Comparison of ENCODE assay signal across 8 cellular contexts in the genomic region with DNA sequence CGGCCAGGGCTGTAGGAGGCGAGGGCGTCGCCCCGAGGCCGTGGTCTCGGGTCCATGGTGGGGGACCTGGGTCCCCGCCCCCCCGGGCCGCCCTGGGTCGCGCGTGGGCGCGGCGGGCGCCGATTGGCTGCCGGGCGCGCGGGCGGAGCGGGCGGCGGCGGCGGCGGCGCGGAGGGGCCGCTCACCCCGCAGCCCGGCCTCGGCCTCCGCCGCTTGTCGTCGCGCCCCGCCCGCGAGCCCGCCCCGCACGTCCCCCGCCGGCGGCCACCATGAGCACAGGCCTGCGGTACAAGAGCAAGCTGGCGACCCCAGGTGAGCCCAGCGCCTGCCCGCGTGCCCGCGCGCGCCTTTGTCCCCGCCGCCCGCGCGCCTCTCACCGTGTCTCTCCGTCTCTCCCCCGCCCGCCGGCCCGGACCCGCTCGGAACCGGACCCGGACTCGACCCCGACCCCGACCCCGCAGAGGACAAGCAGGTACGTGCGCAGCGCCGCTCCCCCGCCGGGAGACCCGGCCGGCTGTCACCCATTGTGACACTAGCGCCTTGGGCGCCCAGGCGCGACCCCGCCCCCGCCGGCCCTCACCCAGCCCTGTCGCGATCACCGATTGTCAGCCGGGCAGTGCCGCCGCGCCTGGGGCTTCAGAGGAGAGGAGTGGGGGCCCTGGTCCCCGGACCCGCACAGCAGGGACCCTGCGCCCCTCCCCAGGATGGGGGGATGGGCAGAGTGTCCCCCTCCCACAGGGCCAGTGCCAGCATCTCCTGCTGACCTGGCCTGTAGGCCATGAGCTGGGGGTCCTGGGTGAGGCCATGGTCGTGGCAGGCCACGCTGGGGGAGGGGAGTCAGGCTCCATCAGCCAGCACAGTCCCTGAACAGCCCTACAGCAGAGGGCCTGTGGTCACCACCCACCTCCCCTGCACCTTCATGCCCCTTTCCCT. TPM values are rescaled to one million over a fixed set of nuclear protein-coding genes. Genes with fewer than 3 reads are reported as not detected.
DNase-seq lines count a peak whose midpoint lies in the region; ATAC-seq and TF ChIP-seq lines count a peak whose summit lies in the region.

TSS of gene SEPTIN5 (plus strand) at position 184 of the 933 bp plus-strand sequence. CDS start at position 270, 86 bp downstream.

- H3K36me3 ChIP-seq in H7 (replicated peaks; ENCODE audit: control insufficient read depth, insufficient read depth, low read length) (no peaks in the 10 kb centered on the region), heart left ventricle (no peaks in the 10 kb centered on the region), rectal smooth muscle tissue (ENCODE audit: control insufficient read depth, insufficient read depth, low read length) (no peaks in the 10 kb centered on the region)

- CTCF ChIA-PET in activated CD8-positive, alpha-beta T cell treated with anti-CD3 and anti-CD28 coated beads for 36 hours (lab: Charles Lee): interaction anchor here (1.0 to 2.7 kb wide), 2 partner anchors 16 to 32 kb away, joined by 3 to 7 read pairs; no protein-coding TSS in a partner anchor

- H3K9me3 ChIP-seq in heart left ventricle: no peaks in the 10 kb centered on the region

- H3K9ac ChIP-seq in rectal smooth muscle tissue (ENCODE audit: low read length): no peak within 1 kb of the TSS

- H3K4me3 Mint-ChIP-seq in activated CD8-positive, alpha-beta T cell treated with anti-CD3 and anti-CD28 coated beads for 36 hours: peak within 1 kb of the TSS; percentile 51

- no peak within 1 kb of the TSS for H3K27ac Mint-ChIP-seq in activated CD8-positive, alpha-beta T cell treated with anti-CD3 and anti-CD28 coated beads for 36 hours

- H3K27me3 Mint-ChIP-seq in activated CD8-positive, alpha-beta T cell treated with anti-CD3 and anti-CD28 coated beads for 36 hours: peaks cover 14% of the 10 kb centered on the region

- intact Hi-C loops in activated CD8-positive, alpha-beta T cell treated with anti-CD3 and anti-CD28 coated beads for 36 hours (cut with micrococcal nuclease): no loop called here
- intact Hi-C loops in heart left ventricle (cut with DNase I): loop anchor here in 6 of 10 donors (1.0 to 10.0 kb wide), 7 partner anchors 32 to 420 kb away; partner anchors contain the start of genes CDC45 (in 1 of the 6), CLTCL1 (in 1 of the 6) and UFD1 (in 1 of the 6)

- TF ChIP-seq CTCF in activated CD8-positive, alpha-beta T cell treated with anti-CD3 and anti-CD28 coated beads for 36 hours (IDR thresholded peaks at IDR 0.05): no peak
- no peak for TF ChIP-seq CTCF in heart left ventricle (IDR thresholded peaks at IDR 0.05)

- H3K4me1 ChIP-seq in heart left ventricle (peaks cover 0 to 59% (median 22%) of the 10 kb centered on the region in 12 donors), rectal smooth muscle tissue (ENCODE audit: control insufficient read depth, insufficient read depth, low read length) (peaks cover 3% of the 10 kb centered on the region)

- no peaks in the 10 kb centered on the region for H3K36me3 Mint-ChIP-seq in activated CD8-positive, alpha-beta T cell treated with anti-CD3 and anti-CD28 coated beads for 36 hours (ENCODE audit: low read depth)

- no peak for TF ChIP-seq POLR2A in heart left ventricle (IDR thresholded peaks at IDR 0.05)

- H3K27ac ChIP-seq in heart left ventricle (peak within 1 kb of the TSS in 4 of 12 donors; percentile 13 to 69 (median 39)), rectal smooth muscle tissue (ENCODE audit: low read depth, low read length) (no peak within 1 kb of the TSS)

- 1 to 16% (median 2%) methylated on average over 4 to 104 of the region's 104 CpGs for WGBS in heart left ventricle, 4 donors

- H3K27me3 ChIP-seq in H7 (ENCODE audit: control insufficient read depth, insufficient read depth, low read length) (peaks cover 34% of the 10 kb centered on the region), heart left ventricle (peaks cover 0 to 37% (median under 1%) of the 10 kb centered on the region in 9 donors), rectal smooth muscle tissue (ENCODE audit: control insufficient read depth, insufficient read depth, low read length) (peaks cover 7% of the 10 kb centered on the region)

- POLR2A ChIA-PET in activated CD8-positive, alpha-beta T cell treated with anti-CD3 and anti-CD28 coated beads for 36 hours (lab: Charles Lee): no interaction called here

- peak within 1 kb of the TSS; percentile 56 for H3K4me3 ChIP-seq in H7 (ENCODE audit: insufficient read depth, low read depth, low read length)
- H3K4me3 ChIP-seq in heart left ventricle: peak within 1 kb of the TSS; percentile 33 to 83 (median 64)
- H3K4me3 ChIP-seq in rectal smooth muscle tissue (ENCODE audit: low read length): peak within 1 kb of the TSS; percentile 57

- no peaks in the 10 kb centered on the region for H3K9me3 Mint-ChIP-seq in activated CD8-positive, alpha-beta T cell treated with anti-CD3 and anti-CD28 coated beads for 36 hours

- H3K4me1 Mint-ChIP-seq in activated CD8-positive, alpha-beta T cell treated with anti-CD3 and anti-CD28 coated beads for 36 hours (ENCODE audit: low read depth): peaks cover 6% of the 10 kb centered on the region

- DNase-seq in H7: peak; percentile 82
- DNase-seq in activated CD8-positive, alpha-beta T cell treated with anti-CD3 and anti-CD28 coated beads for 36 hours: no peak
- DNase-seq in heart left ventricle: peak in 4 of 5 donors; percentile 29 to 65 (median 43)
- DNase-seq in SIG-M5 treated with dmso at 0.1 percent for 504 hours (lab: John Stamatoyannopoulos, UW; ENCODE audit: unreplicated experiment): no peak
- DNase-seq in NCI-H128 (lab: John Stamatoyannopoulos, UW; ENCODE audit: unreplicated experiment): no peak
- no peak for DNase-seq in stimulated activated CD4-positive, alpha-beta T cell treated with anti-CD3 and anti-CD28 coated beads, Interleukin-4, amount 100 ng/mL, for 4 hours

- no peak for ATAC-seq in activated CD8-positive, alpha-beta T cell treated with anti-CD3 and anti-CD28 coated beads for 36 hours
- ATAC-seq in heart left ventricle: no peak
- ATAC-seq in GM21390 (IDR thresholded peaks at IDR 0.05; ENCODE audit: unreplicated experiment): no peak

RNA-seq across cellular contexts. Expression of gene SEPTIN5, which starts in this region (rescaled TPM):
- 28.4 and 36.0 TPM in 2 replicates for total RNA-seq in H7 (2014; rRNA removed; shearing (Covaris generic))
- total RNA-seq in activated CD8-positive, alpha-beta T cell treated with anti-CD3 and anti-CD28 coated beads for 36 hours: 1 to 10 TPM; 1.3 to 1.5 TPM
- total RNA-seq in heart left ventricle: 100 to 1,000 TPM in 7 of 9 donors, 10 to 100 TPM in 2; 88.3 to 272 (median 156) TPM
- 100 to 1,000 TPM in 1 of 2 donors, 10 to 100 TPM in 1; 75.7 to 127 TPM for polyA plus RNA-seq in heart left ventricle

Comparison
In these comparisons a context has a peak if more than half of its experiments do, and no peak if none do; other contexts are left out.
1. RNA of gene SEPTIN5 (total RNA-seq): 88.3 to 272 TPM in heart left ventricle and 28.4 to 36.0 TPM in H7; 1.3 to 1.5 TPM in activated CD8-positive, alpha-beta T cell treated with anti-CD3 and anti-CD28 coated beads for 36 hours; every median in the first group is over 10 times any median in the second.
2. DNase-seq: peak in H7 (single experiment) and heart left ventricle (4 of 5); none in activated CD8-positive, alpha-beta T cell treated with anti-CD3 and anti-CD28 coated beads for 36 hours (single experiment), SIG-M5 treated with dmso at 0.1 percent for 504 hours (single experiment), NCI-H128 (single experiment) and stimulated activated CD4-positive, alpha-beta T cell treated with anti-CD3 and anti-CD28 coated beads, Interleukin-4, amount 100 ng/mL, for 4 hours (0 of 2).
3. Peak in every context shown above with its lines, with median percentiles within 50 percentile points of each other: H3K4me3 ChIP-seq.